Comparison of ENCODE assay signal across 1 cellular context in the genomic region with DNA sequence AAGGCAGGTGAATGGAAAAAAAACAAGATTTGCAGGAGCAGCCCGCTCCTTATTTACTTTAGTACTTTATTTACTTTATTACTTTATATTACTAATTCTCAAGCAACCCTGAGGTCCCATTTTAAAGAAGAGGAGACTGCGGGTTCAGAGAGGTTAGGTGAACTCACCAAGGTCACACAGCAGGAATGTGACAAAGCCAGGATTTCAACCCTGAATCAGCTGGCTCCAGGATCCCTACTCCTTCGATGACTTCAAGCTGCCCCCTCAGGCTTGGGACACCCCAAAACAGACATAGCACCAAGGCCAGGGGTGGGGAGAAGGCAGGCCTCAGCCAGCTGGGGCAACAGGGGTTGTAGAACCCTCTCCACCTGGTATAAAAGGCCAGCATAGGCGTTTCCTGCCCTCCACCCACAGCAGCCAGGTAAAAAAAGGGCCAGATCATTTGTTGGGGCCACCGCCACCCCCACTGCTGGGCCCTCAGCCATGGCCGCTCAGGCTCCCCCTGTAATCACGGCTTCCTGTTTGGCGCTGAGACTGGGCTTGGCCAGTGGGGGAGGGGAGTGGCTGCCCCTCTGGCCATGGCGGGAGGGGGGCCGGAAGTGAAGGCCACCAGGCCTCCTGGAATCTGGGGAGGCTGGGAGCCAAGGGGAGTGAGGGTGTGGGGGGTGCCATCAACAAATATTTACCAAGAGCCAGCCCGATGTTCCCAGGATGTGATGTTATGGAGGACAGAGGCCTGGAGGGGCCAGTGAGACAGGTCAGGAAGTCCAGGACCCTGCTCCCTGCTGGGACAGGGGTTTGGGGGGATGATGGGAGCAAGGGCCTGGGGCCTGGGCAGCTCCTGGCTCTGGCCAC.
TF ChIP-seq lines count a peak whose summit lies in the region.

No MANE protein-coding gene starts in this region.

TF ChIP-seq in HepG2, 621 proteins besides CTCF, POLR2A, EP300 and RAD21 (continued from another document):
- TF ChIP-seq, protein P1, sequence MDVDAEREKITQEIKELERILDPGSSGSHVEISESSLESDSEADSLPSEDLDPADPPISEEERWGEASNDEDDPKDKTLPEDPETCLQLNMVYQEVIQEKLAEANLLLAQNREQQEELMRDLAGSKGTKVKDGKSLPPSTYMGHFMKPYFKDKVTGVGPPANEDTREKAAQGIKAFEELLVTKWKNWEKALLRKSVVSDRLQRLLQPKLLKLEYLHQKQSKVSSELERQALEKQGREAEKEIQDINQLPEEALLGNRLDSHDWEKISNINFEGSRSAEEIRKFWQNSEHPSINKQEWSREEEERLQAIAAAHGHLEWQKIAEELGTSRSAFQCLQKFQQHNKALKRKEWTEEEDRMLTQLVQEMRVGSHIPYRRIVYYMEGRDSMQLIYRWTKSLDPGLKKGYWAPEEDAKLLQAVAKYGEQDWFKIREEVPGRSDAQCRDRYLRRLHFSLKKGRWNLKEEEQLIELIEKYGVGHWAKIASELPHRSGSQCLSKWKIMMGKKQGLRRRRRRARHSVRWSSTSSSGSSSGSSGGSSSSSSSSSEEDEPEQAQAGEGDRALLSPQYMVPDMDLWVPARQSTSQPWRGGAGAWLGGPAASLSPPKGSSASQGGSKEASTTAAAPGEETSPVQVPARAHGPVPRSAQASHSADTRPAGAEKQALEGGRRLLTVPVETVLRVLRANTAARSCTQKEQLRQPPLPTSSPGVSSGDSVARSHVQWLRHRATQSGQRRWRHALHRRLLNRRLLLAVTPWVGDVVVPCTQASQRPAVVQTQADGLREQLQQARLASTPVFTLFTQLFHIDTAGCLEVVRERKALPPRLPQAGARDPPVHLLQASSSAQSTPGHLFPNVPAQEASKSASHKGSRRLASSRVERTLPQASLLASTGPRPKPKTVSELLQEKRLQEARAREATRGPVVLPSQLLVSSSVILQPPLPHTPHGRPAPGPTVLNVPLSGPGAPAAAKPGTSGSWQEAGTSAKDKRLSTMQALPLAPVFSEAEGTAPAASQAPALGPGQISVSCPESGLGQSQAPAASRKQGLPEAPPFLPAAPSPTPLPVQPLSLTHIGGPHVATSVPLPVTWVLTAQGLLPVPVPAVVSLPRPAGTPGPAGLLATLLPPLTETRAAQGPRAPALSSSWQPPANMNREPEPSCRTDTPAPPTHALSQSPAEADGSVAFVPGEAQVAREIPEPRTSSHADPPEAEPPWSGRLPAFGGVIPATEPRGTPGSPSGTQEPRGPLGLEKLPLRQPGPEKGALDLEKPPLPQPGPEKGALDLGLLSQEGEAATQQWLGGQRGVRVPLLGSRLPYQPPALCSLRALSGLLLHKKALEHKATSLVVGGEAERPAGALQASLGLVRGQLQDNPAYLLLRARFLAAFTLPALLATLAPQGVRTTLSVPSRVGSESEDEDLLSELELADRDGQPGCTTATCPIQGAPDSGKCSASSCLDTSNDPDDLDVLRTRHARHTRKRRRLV (CRISPR knock-in tag; IDR thresholded peaks at IDR 0.05): no peak
- TF ChIP-seq, protein P2, sequence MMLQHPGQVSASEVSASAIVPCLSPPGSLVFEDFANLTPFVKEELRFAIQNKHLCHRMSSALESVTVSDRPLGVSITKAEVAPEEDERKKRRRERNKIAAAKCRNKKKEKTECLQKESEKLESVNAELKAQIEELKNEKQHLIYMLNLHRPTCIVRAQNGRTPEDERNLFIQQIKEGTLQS (CRISPR knock-in tag; IDR thresholded peaks at IDR 0.05): no peak
- no peak for TF ChIP-seq ZNF564 (CRISPR knock-in tag; IDR thresholded peaks at IDR 0.05)
- TF ChIP-seq, protein P3, sequence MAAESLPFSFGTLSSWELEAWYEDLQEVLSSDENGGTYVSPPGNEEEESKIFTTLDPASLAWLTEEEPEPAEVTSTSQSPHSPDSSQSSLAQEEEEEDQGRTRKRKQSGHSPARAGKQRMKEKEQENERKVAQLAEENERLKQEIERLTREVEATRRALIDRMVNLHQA (CRISPR knock-in tag; IDR thresholded peaks at IDR 0.05): no peak
- TF ChIP-seq, protein P4, sequence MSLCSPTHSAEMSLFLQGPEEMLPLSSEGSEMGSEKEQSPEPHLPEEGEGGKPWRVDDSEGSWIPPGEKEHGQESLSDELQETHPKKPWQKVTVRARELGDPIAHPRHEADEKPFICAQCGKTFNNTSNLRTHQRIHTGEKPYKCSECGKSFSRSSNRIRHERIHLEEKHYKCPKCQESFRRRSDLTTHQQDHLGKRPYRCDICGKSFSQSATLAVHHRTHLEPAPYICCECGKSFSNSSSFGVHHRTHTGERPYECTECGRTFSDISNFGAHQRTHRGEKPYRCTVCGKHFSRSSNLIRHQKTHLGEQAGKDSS (CRISPR knock-in tag; IDR thresholded peaks at IDR 0.05; ENCODE audit: borderline replicate concordance, low read depth): no peak
- no peak; the same call in 1 of the 2 replicates for TF ChIP-seq MED1 (CRISPR knock-in tag; IDR thresholded peaks at IDR 0.05)
- TF ChIP-seq ZNF510 (CRISPR knock-in tag; IDR thresholded peaks at IDR 0.05; ENCODE audit: low read depth): no peak
- TF ChIP-seq, protein P5, sequence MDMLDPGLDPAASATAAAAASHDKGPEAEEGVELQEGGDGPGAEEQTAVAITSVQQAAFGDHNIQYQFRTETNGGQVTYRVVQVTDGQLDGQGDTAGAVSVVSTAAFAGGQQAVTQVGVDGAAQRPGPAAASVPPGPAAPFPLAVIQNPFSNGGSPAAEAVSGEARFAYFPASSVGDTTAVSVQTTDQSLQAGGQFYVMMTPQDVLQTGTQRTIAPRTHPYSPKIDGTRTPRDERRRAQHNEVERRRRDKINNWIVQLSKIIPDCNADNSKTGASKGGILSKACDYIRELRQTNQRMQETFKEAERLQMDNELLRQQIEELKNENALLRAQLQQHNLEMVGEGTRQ (IDR thresholded peaks at IDR 0.05; ENCODE audit: low read depth, low read length): no peak
- TF ChIP-seq, protein P5 (CRISPR knock-in tag; IDR thresholded peaks at IDR 0.05; ENCODE audit: borderline replicate concordance): no peak
- no peak for TF ChIP-seq FOSL1 (CRISPR knock-in tag; IDR thresholded peaks at IDR 0.05; ENCODE audit: borderline replicate concordance)
